Comparison of ENCODE assay signal across 12 cellular contexts in genomic region chr15:25810154-25810553, GRCh38. TPM values are rescaled to one million over a fixed set of nuclear protein-coding genes. Genes with fewer than 3 reads are reported as not detected.
"Had no signal": no experiment of that assay in that cellular context is flagged by ENCODE, and none has a peak within 500 bp of the region (broad histone marks: within the 10 kb centered on the region; RNA-seq: fewer than 3 reads in every experiment).

No MANE protein-coding gene starts in this region.

- H3K4me3 ChIP-seq: dorsolateral prefrontal cortex, esophagus muscularis mucosa, mucosa of descending colon, SK-N-MC, skin epidermis, stomach, uterus had no signal

- H3K9me3 Mint-ChIP-seq: activated T-cell treated with anti-CD3 and anti-CD28 coated beads, Interleukin-2, amount 50 U/mL, for 4 hours had no signal

- H3K27ac ChIP-seq: parathyroid adenoma, SK-N-MC, skin epidermis, uterus had no signal

- H3K36me3 ChIP-seq: esophagus muscularis mucosa, stomach, uterus had no signal

- H3K27me3 ChIP-seq: esophagus muscularis mucosa, stomach, uterus had no signal

- H3K4me1 ChIP-seq: uterus had no signal

- DNase-seq: activated naive CD4-positive, alpha-beta T cell treated with Interleukin-2 at 50 U/mL for 16 hours; dorsolateral prefrontal cortex; left colon; mucosa of descending colon; stomach; uterus had no signal

- H3K9me3 ChIP-seq: esophagus muscularis mucosa, stomach, uterus had no signal

- H2AFZ ChIP-seq: parathyroid adenoma had no signal

RNA-seq across cellular contexts. Expression of gene ATP10A, which starts 53.0 kb away (rescaled TPM):
- total RNA-seq: lung microvascular endothelial cell had no signal
